In genomic region chr5:112333236-112333850, GRCh38 we compare ENCODE assay signal across 21 cellular contexts.
A peak's percentile ranks its signal among the peaks of the same experiment; 100 is the strongest.
DNase-seq lines count a peak whose midpoint lies in the region; ATAC-seq and TF ChIP-seq lines count a peak whose summit lies in the region.
"Had no signal": no experiment of that assay in that cellular context is flagged by ENCODE, and none has a peak within 500 bp of the region (broad histone marks: within the 10 kb centered on the region; RNA-seq: fewer than 3 reads in every experiment).

No MANE protein-coding gene starts in this region.

- H4K20me1 ChIP-seq in neural progenitor cell (ENCODE audit: low read depth): no peaks in the 10 kb centered on the region

- no peak overlapping the region for H3K4me2 ChIP-seq in neural progenitor cell

- H3K4me3 Mint-ChIP-seq in glutamatergic neuron (ENCODE audit: unreplicated experiment) (peak overlapping the region; percentile 84), neural progenitor cell (peak overlapping the region; percentile 78), MCF 10A (ENCODE audit: unreplicated experiment) (no peak overlapping the region)
- no peak overlapping the region for H3K4me3 Mint-ChIP-seq in activated T-helper 17 cell treated with anti-CD3 and anti-CD28 coated beads, Interleukin-2, amount 50 U/mL, for 72 hours
- H3K4me3 Mint-ChIP-seq: B cell had no signal

- no peaks in the 10 kb centered on the region for H3K9me3 ChIP-seq in HEK293 (ENCODE audit: control insufficient read depth, insufficient read depth, low read depth, low read length)
- no peaks in the 10 kb centered on the region for H3K9me3 ChIP-seq in neural progenitor cell (ENCODE audit: low read depth)
- H3K9me3 ChIP-seq in body of pancreas: no peaks in the 10 kb centered on the region
- H3K9me3 ChIP-seq: psoas muscle had no signal

- no peak overlapping the region for H3K9ac ChIP-seq in neural progenitor cell

- H3K36me3 ChIP-seq in HEK293 (ENCODE audit: control insufficient read depth in 2 of 2, insufficient read depth in 1 of 2, low read length in 2 of 2) (no peaks in the 10 kb centered on the region), neural progenitor cell (no peaks in the 10 kb centered on the region), body of pancreas (replicated peaks in 1 of 2; ENCODE audit: insufficient read depth in 1 of 2, low read depth in 2 of 2) (no peaks in the 10 kb centered on the region)

- H3K4me3 ChIP-seq in HEK293 (ENCODE audit: low read depth, low read length): no peak overlapping the region
- no peak overlapping the region for H3K4me3 ChIP-seq in neural progenitor cell
- no peak overlapping the region for H3K4me3 ChIP-seq in body of pancreas
- H3K4me3 ChIP-seq: lung, psoas muscle had no signal

- no peak for ATAC-seq in body of pancreas
- no peak for ATAC-seq in activated T-helper 17 cell treated with anti-CD3 and anti-CD28 coated beads, Interleukin-2, amount 50 U/mL, for 72 hours (replicated peaks)
- ATAC-seq: psoas muscle had no signal

- peak; percentile 35 for DNase-seq in NCI-H2227 treated with DMSO at 0.1 percent for 48 hours (lab: John Stamatoyannopoulos, UW)
- no peak for DNase-seq in glutamatergic neuron
- DNase-seq in neural progenitor cell (ENCODE audit: low spot score): peak; percentile 29
- no peak for DNase-seq in body of pancreas
- no peak for DNase-seq in MCF 10A (ENCODE audit: unreplicated experiment)
- DNase-seq in GM20000 (ENCODE audit: low spot score): no peak
- DNase-seq: activated CD4-positive, alpha-beta T cell treated with anti-CD3 and anti-CD28 coated beads for 4 hours; activated CD8-positive, alpha-beta memory T cell treated with anti-CD3 and anti-CD28 coated beads, Interleukin-2, amount 50 U/mL, for 4 hours; foreskin melanocyte; GOT3; KG1; naive B cell; NCI-H1105; NCI-H524; psoas muscle; stimulated activated CD4-positive, alpha-beta T cell treated with anti-CD3 and anti-CD28 coated beads, Interleukin-12 subunit alpha, Interleukin-12 subunit beta, amount 100 ng/mL, for 4 hours; T1000 had no signal

- no peaks in the 10 kb centered on the region for H3K79me2 ChIP-seq in neural progenitor cell (ENCODE audit: low read depth)

- intact Hi-C loops in body of pancreas (cut with DNase I): no loop called here
- intact Hi-C loops in MCF 10A (cut with micrococcal nuclease): no loop called here

- TF ChIP-seq CTCF in HEK293 (tag by site-specific recombination; IDR thresholded peaks at IDR 0.05) (no peak), glutamatergic neuron (IDR thresholded peaks at IDR 0.05; ENCODE audit: partially characterized antibody, unreplicated experiment) (no peak), neural progenitor cell (IDR thresholded peaks at IDR 0.05) (no peak), body of pancreas (IDR thresholded peaks at IDR 0.05) (no peak), MCF 10A (IDR thresholded peaks at IDR 0.05; ENCODE audit: unreplicated experiment) (no peak), GM20000 (IDR thresholded peaks at IDR 0.05; ENCODE audit: extremely low read depth, missing control alignments) (no peak)

- H3K27me3 ChIP-seq in neural progenitor cell (no peaks in the 10 kb centered on the region), body of pancreas (no peaks in the 10 kb centered on the region)

- POLR2A ChIA-PET in HEK293 (lab: Yijun Ruan, JAX): no interaction called here
- POLR2A ChIA-PET in MCF 10A (lab: Yijun Ruan, JAX): interaction anchor here (1.0 kb wide), 1 partner anchor 11 kb away, joined by 3 read pairs; no protein-coding TSS in a partner anchor

- H3K27ac Mint-ChIP-seq in glutamatergic neuron (ENCODE audit: unreplicated experiment) (peak overlapping the region; percentile 97), neural progenitor cell (peak overlapping the region; percentile 95), MCF 10A (ENCODE audit: low read depth, unreplicated experiment) (no peak overlapping the region)
- no peak overlapping the region for H3K27ac Mint-ChIP-seq in activated T-helper 17 cell treated with anti-CD3 and anti-CD28 coated beads, Interleukin-2, amount 50 U/mL, for 72 hours
- H3K27ac Mint-ChIP-seq: B cell, naive B cell had no signal

- H3K9me3 Mint-ChIP-seq in glutamatergic neuron (ENCODE audit: unreplicated experiment): peaks cover 3% of the 10 kb centered on the region
- no peaks in the 10 kb centered on the region for H3K9me3 Mint-ChIP-seq in neural progenitor cell
- H3K9me3 Mint-ChIP-seq in MCF 10A (ENCODE audit: unreplicated experiment): no peaks in the 10 kb centered on the region
- H3K9me3 Mint-ChIP-seq in activated T-helper 17 cell treated with anti-CD3 and anti-CD28 coated beads, Interleukin-2, amount 50 U/mL, for 72 hours: no peaks in the 10 kb centered on the region
- H3K9me3 Mint-ChIP-seq: naive B cell had no signal

- H3K4me1 ChIP-seq in HEK293 (ENCODE audit: control insufficient read depth, insufficient read depth, low read length) (no peaks in the 10 kb centered on the region; the same call in 1 of the 2 replicates), neural progenitor cell (peaks cover 30% of the 10 kb centered on the region), body of pancreas (peaks cover 21% of the 10 kb centered on the region)

- peaks cover 2% of the 10 kb centered on the region for H3K27me3 Mint-ChIP-seq in glutamatergic neuron (ENCODE audit: unreplicated experiment)
- H3K27me3 Mint-ChIP-seq in neural progenitor cell (ENCODE audit: insufficient read depth, low read depth): no peaks in the 10 kb centered on the region
- H3K27me3 Mint-ChIP-seq in MCF 10A (ENCODE audit: insufficient read depth, unreplicated experiment): no peaks in the 10 kb centered on the region
- H3K27me3 Mint-ChIP-seq in activated T-helper 17 cell treated with anti-CD3 and anti-CD28 coated beads, Interleukin-2, amount 50 U/mL, for 72 hours: peaks cover 7% of the 10 kb centered on the region

- BruUV-seq in MCF 10A (replicated peaks; lab: Mats Ljungman, UMichigan): no TSS peak

- WGBS in body of pancreas, 2 donors: 30 to 48% methylated on average over 6 of the region's 6 CpGs

- H3K36me3 Mint-ChIP-seq in glutamatergic neuron (ENCODE audit: unreplicated experiment) (no peaks in the 10 kb centered on the region), neural progenitor cell (peaks cover 2% of the 10 kb centered on the region), MCF 10A (ENCODE audit: insufficient read depth, unreplicated experiment) (no peaks in the 10 kb centered on the region)
- no peaks in the 10 kb centered on the region for H3K36me3 Mint-ChIP-seq in activated T-helper 17 cell treated with anti-CD3 and anti-CD28 coated beads, Interleukin-2, amount 50 U/mL, for 72 hours (ENCODE audit: low read depth)
- H3K36me3 Mint-ChIP-seq: naive B cell had no signal

- H3K4me1 Mint-ChIP-seq in glutamatergic neuron (ENCODE audit: low read depth, unreplicated experiment) (peaks cover 60% of the 10 kb centered on the region), neural progenitor cell (peaks cover 59% of the 10 kb centered on the region), MCF 10A (ENCODE audit: insufficient read depth, unreplicated experiment) (peaks cover 10% of the 10 kb centered on the region)
- peaks cover 6% of the 10 kb centered on the region for H3K4me1 Mint-ChIP-seq in activated T-helper 17 cell treated with anti-CD3 and anti-CD28 coated beads, Interleukin-2, amount 50 U/mL, for 72 hours

- H2AFZ ChIP-seq in neural progenitor cell (replicated peaks): no peak overlapping the region

- CTCF ChIA-PET in HEK293 (lab: Yijun Ruan, JAX) (no interaction called here), MCF 10A (lab: Yijun Ruan, JAX) (interaction anchor here (0.6 kb wide), 1 partner anchor 47 kb away, joined by 3 read pairs; no protein-coding TSS in a partner anchor)

- TF ChIP-seq POLR2A in body of pancreas (IDR thresholded peaks at IDR 0.05): no peak

- peaks cover 2% of the 10 kb centered on the region for H3F3A ChIP-seq in neural progenitor cell (ENCODE audit: low read depth)

- H3K27ac ChIP-seq in HEK293 (ENCODE audit: extremely low read depth, low read depth, low read length): no peak overlapping the region
- no peak overlapping the region for H3K27ac ChIP-seq in neural progenitor cell
- H3K27ac ChIP-seq in body of pancreas: no peak overlapping the region
- H3K27ac ChIP-seq: psoas muscle had no signal

TF ChIP-seq in HEK293, 187 proteins besides CTCF, POLR2A, EP300 and RAD21 (continues in another document):
- TF ChIP-seq HOXD13 (CRISPR knock-in tag; IDR thresholded peaks at IDR 0.05; ENCODE audit: borderline replicate concordance): no peak
- TF ChIP-seq ZIC2 (tag by site-specific recombination; IDR thresholded peaks at IDR 0.05): peak; percentile 38; the same call in 1 of the 2 replicates
- no peak for TF ChIP-seq ZNF510 (tag by site-specific recombination; IDR thresholded peaks at IDR 0.05; ENCODE audit: insufficient replicate concordance)
- 0 out of 2 replicates have a peak, but pooled peaks have one; percentile 22 for TF ChIP-seq ZBTB20 (tag by site-specific recombination; IDR thresholded peaks at IDR 0.05)
- TF ChIP-seq ZNF335 (tag by site-specific recombination; conservative IDR thresholded peaks at IDR 0.05): peak; percentile 85
- TF ChIP-seq ZNF792 (tag by site-specific recombination; IDR thresholded peaks at IDR 0.05): no peak
- peak; percentile 40; the same call in 1 of the 2 replicates for TF ChIP-seq ZBTB44 (tag by site-specific recombination; IDR thresholded peaks at IDR 0.05)
- peak; percentile 90 for TF ChIP-seq PRDM1 (tag by site-specific recombination; IDR thresholded peaks at IDR 0.05)
- TF ChIP-seq ZNF157 (tag by site-specific recombination; IDR thresholded peaks at IDR 0.05): no peak

Comparison
In these comparisons a context has a peak if more than half of its experiments do, and no peak if none do; other contexts are left out.
1. DNase-seq: peak in NCI-H2227 treated with DMSO at 0.1 percent for 48 hours (single experiment) and neural progenitor cell (single experiment); none in glutamatergic neuron (single experiment), body of pancreas (0 of 4), MCF 10A (single experiment) and GM20000 (single experiment).
2. H3K27ac Mint-ChIP-seq: peak in glutamatergic neuron (single experiment) and neural progenitor cell (single experiment); none in MCF 10A (single experiment) and activated T-helper 17 cell treated with anti-CD3 and anti-CD28 coated beads, Interleukin-2, amount 50 U/mL, for 72 hours (single experiment).
3. H3K4me3 Mint-ChIP-seq: peak in glutamatergic neuron (single experiment) and neural progenitor cell (single experiment); none in MCF 10A (single experiment) and activated T-helper 17 cell treated with anti-CD3 and anti-CD28 coated beads, Interleukin-2, amount 50 U/mL, for 72 hours (single experiment).